Comparison of ENCODE assay signal across 1 cellular context in genomic region chr15:63893866-63894661, GRCh38.
TF ChIP-seq lines count a peak whose summit lies in the region.

No MANE protein-coding gene starts in this region.

TF ChIP-seq in K562, 482 proteins besides CTCF, POLR2A, EP300 and RAD21 (continued from another document):
- TF ChIP-seq POLR3A (IDR thresholded peaks at IDR 0.05; ENCODE audit: borderline replicate concordance, extremely low read depth, insufficient read depth, insufficient read length) (no peak), GABPA (tag; conservative IDR thresholded peaks at IDR 0.05; ENCODE audit: low read depth) (no peak), MAX (CRISPR knock-in tag; IDR thresholded peaks at IDR 0.05) (0 out of 2 replicates have a peak, but pooled peaks have one; percentile 24), ZNF518B (CRISPR knock-in tag; IDR thresholded peaks at IDR 0.05) (no peak), ZNF830 (CRISPR knock-in tag; IDR thresholded peaks at IDR 0.05) (no peak), NFRKB (IDR thresholded peaks at IDR 0.05; ENCODE audit: low read depth) (no peak; the same call in 1 of the 2 replicates), PURB (CRISPR knock-in tag; IDR thresholded peaks at IDR 0.05; ENCODE audit: low read depth) (no peak), L3MBTL2 (IDR thresholded peaks at IDR 0.05) (no peak), RHOXF2B (CRISPR knock-in tag; conservative IDR thresholded peaks at IDR 0.05) (no peak), JUNB (CRISPR knock-in tag; conservative IDR thresholded peaks at IDR 0.05) (no peak), ZC3H8 (IDR thresholded peaks at IDR 0.05) (no peak), JUND (IDR thresholded peaks at IDR 0.05; ENCODE audit: borderline replicate concordance, low read depth, low read length) (peak; percentile 38; the same call in 1 of the 2 replicates), JUND (tag; IDR thresholded peaks at IDR 0.05; ENCODE audit: borderline replicate concordance, low read depth, low read length) (no peak; the same call in 2 of the 3 replicates), HDAC1 (IDR thresholded peaks at IDR 0.05) (no peak), ZNF592 (IDR thresholded peaks at IDR 0.05) (peak; percentile 82), DMBX1 (CRISPR knock-in tag; IDR thresholded peaks at IDR 0.05; ENCODE audit: borderline replicate concordance) (peak; percentile 55; the same call in 1 of the 2 replicates), ZNF280B (CRISPR knock-in tag; IDR thresholded peaks at IDR 0.05) (no peak), MITF (IDR thresholded peaks at IDR 0.05) (no peak), FOXJ2 (tag; IDR thresholded peaks at IDR 0.05) (no peak), ZNF785 (CRISPR knock-in tag; IDR thresholded peaks at IDR 0.05) (no peak), NBN (IDR thresholded peaks at IDR 0.05; ENCODE audit: low read depth) (no peak), SMAD3 (CRISPR knock-in tag; conservative IDR thresholded peaks at IDR 0.05) (0 out of 2 replicates have a peak, but pooled peaks have one; percentile 6), CHD1 (IDR thresholded peaks at IDR 0.05; ENCODE audit: low read length) (peak; percentile 29), ZNF184 (CRISPR knock-in tag; IDR thresholded peaks at IDR 0.05) (no peak), ZBTB9 (CRISPR knock-in tag; IDR thresholded peaks at IDR 0.05) (peak; percentile 82; the same call in 1 of the 2 replicates), ZNF444 (CRISPR knock-in tag; IDR thresholded peaks at IDR 0.05) (no peak)
